In genomic region chr6:90274481-90275030, GRCh38 we compare ENCODE assay signal across 8 cellular contexts. TPM values are rescaled to one million over a fixed set of nuclear protein-coding genes. Genes with fewer than 3 reads are reported as not detected.
DNase-seq lines count a peak whose midpoint lies in the region; ATAC-seq, FAIRE-seq and TF ChIP-seq lines count a peak whose summit lies in the region.

No MANE protein-coding gene starts in this region.

- no peak overlapping the region for H2BK20ac ChIP-seq in H1 (ENCODE audit: low read length)

- H3K79me2 ChIP-seq in H1 (ENCODE audit: control insufficient read depth in 1 of 2, insufficient read depth in 2 of 2, low read length in 2 of 2), result no peaks in the 10 kb centered on the region

- no peak overlapping the region for H3K56ac ChIP-seq in H1 (replicated peaks; ENCODE audit: insufficient read length, low read depth, low read length)

- TF ChIP-seq CTCF in H1 (IDR thresholded peaks at IDR 0.05; ENCODE audit: control extremely low read depth in 1 of 3, insufficient read depth in 1 of 3, low read depth in 1 of 3, low read length in 3 of 3), result peak in 2 of 3 experiments; percentile 22 to 50; a peak in 3 of 4 replicates
- TF ChIP-seq CTCF in coronary artery (IDR thresholded peaks at IDR 0.05), result no peak

- H3K27me3 ChIP-seq in H1 (replicated peaks in 1 of 4; ENCODE audit: control insufficient read depth in 3 of 4, extremely low read depth in 1 of 4, insufficient read depth in 3 of 4, low read length in 3 of 4), result no peaks in the 10 kb centered on the region

- no peaks in the 10 kb centered on the region for H4K20me1 ChIP-seq in H1 (replicated peaks in 1 of 2; ENCODE audit: control insufficient read depth in 1 of 2, insufficient read depth in 2 of 2, low read length in 2 of 2)

- H3K4me3 ChIP-seq in H1 (ENCODE audit: extremely low read depth in 1 of 4, insufficient read depth in 2 of 4, low read depth in 3 of 4, low read length in 4 of 4), result no peak overlapping the region
- H3K4me3 ChIP-seq in coronary artery, result no peak overlapping the region

- H3K18ac ChIP-seq in H1 (ENCODE audit: extremely low read depth, low read length), result no peak overlapping the region

- H3K9me3 ChIP-seq in H1 (ENCODE audit: insufficient read depth in 2 of 2, low read depth in 1 of 2, low read length in 1 of 2), result no peaks in the 10 kb centered on the region; a peak in 1 of 4 replicates

- H3K27ac ChIP-seq in H1 (ENCODE audit: low read depth, low read length), result no peak overlapping the region
- no peak overlapping the region for H3K27ac ChIP-seq in coronary artery

- 89% methylated on average over 9 of the region's 9 CpGs; no CpG with 5 or more reads in 1 of the 2 experiments for WGBS in H1 (ENCODE audit: extremely low coverage in 1 of 2, insufficient coverage in 1 of 2, insufficient read length in 1 of 2, insufficient replicate concordance in 2 of 2, low coverage in 1 of 2, low lambda C conversion rate in 2 of 2, missing lambda C conversion rate in 1 of 2), 2 experiments

- H3K14ac ChIP-seq in H1 (ENCODE audit: insufficient read length), result no peak overlapping the region

- H3K23ac ChIP-seq in H1 (ENCODE audit: insufficient read length), result no peak overlapping the region

- FAIRE-seq in H1 (lab: Jason Lieb, UNC), result peak; percentile 50

- DNase-seq in activated CD4-positive, alpha-beta T cell treated with anti-CD3 and anti-CD28 coated beads, Interleukin-2, amount 50 U/mL, for 1 hour, result peak; percentile 86
- no peak for DNase-seq in H1 (ENCODE audit: low read depth in 1 of 2, low spot score in 2 of 2)
- DNase-seq in stimulated activated CD8-positive, alpha-beta memory T cell treated with anti-CD3 and anti-CD28 coated beads, Interleukin-12 subunit alpha, Interleukin-12 subunit beta, amount 100 ng/mL, for 4 hours (ENCODE audit: low read depth), result peak; percentile 76
- DNase-seq in dedifferentiated amniotic fluid mesenchymal stem cell (ENCODE audit: extremely low spot score), result no peak
- DNase-seq in coronary artery (ENCODE audit: low spot score), result no peak

- no peaks in the 10 kb centered on the region for H3K36me3 ChIP-seq in H1 (ENCODE audit: control insufficient read depth in 2 of 4, insufficient read depth in 4 of 4, low read length in 3 of 4)

- no peak overlapping the region for H2BK15ac ChIP-seq in H1 (ENCODE audit: low read length)

- H2BK120ac ChIP-seq in H1 (replicated peaks; ENCODE audit: low read depth, low read length), result no peak overlapping the region

- no peak overlapping the region for H2AFZ ChIP-seq in H1 (ENCODE audit: low read length)

- no peak overlapping the region for H4K5ac ChIP-seq in H1 (ENCODE audit: insufficient read length, low read depth, low read length)

- ATAC-seq in GM19452 (IDR thresholded peaks at IDR 0.05; ENCODE audit: unreplicated experiment) (peak; percentile 72), HG02571 (IDR thresholded peaks at IDR 0.05; ENCODE audit: unreplicated experiment) (no peak), GM19035 (IDR thresholded peaks at IDR 0.05; ENCODE audit: unreplicated experiment) (no peak)

- H4K91ac ChIP-seq in H1 (replicated peaks; ENCODE audit: insufficient read length, low read length), result no peak overlapping the region

- H4K8ac ChIP-seq in H1 (ENCODE audit: extremely low read depth, insufficient read depth, low read length), result no peak overlapping the region

- no peak overlapping the region for H3K9ac ChIP-seq in H1 (replicated peaks in 1 of 4; ENCODE audit: extremely low read depth in 1 of 4, low read depth in 3 of 4, low read length in 3 of 4)

- H3K4me1 ChIP-seq in H1 (replicated peaks in 1 of 4; ENCODE audit: control insufficient read depth in 3 of 4, insufficient read depth in 4 of 4, low read length in 3 of 4), result peaks cover 0 to 3% (median 1%) of the 10 kb centered on the region in 4 experiments; a peak in 2 of 7 replicates

- H2BK5ac ChIP-seq in H1 (ENCODE audit: low read depth, low read length), result no peak overlapping the region

- CTCF ChIA-PET in H1 (lab: Charles Lee; ENCODE audit: partially characterized antibody), result interaction anchor here (0.8 to 4.0 kb wide), 12 partner anchors 11 to 333 kb away, joined by 3 to 27 read pairs (median 5); no protein-coding TSS in a partner anchor

- H3K4ac ChIP-seq in H1 (replicated peaks; ENCODE audit: insufficient read length, low read depth, low read length), result no peak overlapping the region

- TF ChIP-seq POLR2A in H1 (IDR thresholded peaks at IDR 0.05; ENCODE audit: control extremely low read depth in 1 of 2, low read depth in 2 of 2, low read length in 2 of 2), result no peak

- no peak for TF ChIP-seq EP300 in H1 (IDR thresholded peaks at IDR 0.05; ENCODE audit: borderline replicate concordance in 1 of 2, low read depth in 2 of 2, low read length in 2 of 2)

- POLR2A ChIA-PET in H1 (lab: Charles Lee; ENCODE audit: partially characterized antibody), result no interaction called here

- peak; percentile 39 to 50 for TF ChIP-seq RAD21 in H1 (IDR thresholded peaks at IDR 0.05 in 1 of 2, conservative IDR thresholded peaks at IDR 0.05 in 1 of 2; ENCODE audit: low read depth in 2 of 2, low read length in 2 of 2)

- H2BK12ac ChIP-seq in H1 (ENCODE audit: low read depth, low read length), result no peak overlapping the region

- no peaks in the 10 kb centered on the region for H3K23me2 ChIP-seq in H1 (ENCODE audit: low read depth, low read length)

- H2AK5ac ChIP-seq in H1 (ENCODE audit: low read depth, low read length), result no peak overlapping the region

- H3K4me2 ChIP-seq in H1 (ENCODE audit: insufficient read depth in 1 of 2, low read depth in 2 of 2, low read length in 2 of 2), result no peak overlapping the region

- H3K79me1 ChIP-seq in H1 (ENCODE audit: low read depth, low read length), result no peaks in the 10 kb centered on the region

TF ChIP-seq in H1, 55 proteins besides CTCF, POLR2A, EP300 and RAD21:
- TF ChIP-seq SP4 (IDR thresholded peaks at IDR 0.05; ENCODE audit: low read length) (no peak), CHD2 (IDR thresholded peaks at IDR 0.05; ENCODE audit: low read length) (no peak), PHF8 (conservative IDR thresholded peaks at IDR 0.05; ENCODE audit: low read depth, low read length) (no peak)

RNA-seq across cellular contexts. Expression of gene BACH2, which starts 22.1 kb away (rescaled TPM):
- total RNA-seq in H1 (2021; fragmentation: NEBNext Ultra II Directional; extraction: Animal tissue kit (Norgen Biotek cat#: 25700)), result 5.9 and 8.0 TPM in 2 replicates
- polyA plus RNA-seq in H1 (2011; rRNA removed), result 1.8 and 1.9 TPM in 2 replicates
- 1.6 TPM for polyA plus RNA-seq in H1 (2011; cell fraction: cytosol; rRNA removed)
- 3.7 TPM for polyA plus RNA-seq in H1 (2011; cell fraction: nucleus; rRNA removed)
- polyA plus RNA-seq in H1 (2012, experiment 1 of 2), result 1.8 to 3.4 TPM (median 2.7 TPM) in 4 replicates
- 0.37 TPM for polyA plus RNA-seq in H1 (2012, experiment 2 of 2)
- polyA plus RNA-seq in H1 (2013, experiment 1 of 2), result 1.2 TPM
- polyA plus RNA-seq in H1 (2013, experiment 2 of 2), result 0.88 TPM
- polyA minus RNA-seq in H1 (2011; rRNA and poly(A)+ RNA removed), result 6.7 and 10.3 TPM in 2 replicates
- polyA minus RNA-seq in H1 (2011; cell fraction: cytosol; rRNA and poly(A)+ RNA removed), result 2.6 TPM
- 23.8 TPM for polyA minus RNA-seq in H1 (2011; cell fraction: nucleus; rRNA and poly(A)+ RNA removed)

Comparison
In these comparisons a context has a peak if more than half of its experiments do, and no peak if none do; other contexts are left out.
1. DNase-seq: peak in activated CD4-positive, alpha-beta T cell treated with anti-CD3 and anti-CD28 coated beads, Interleukin-2, amount 50 U/mL, for 1 hour (single experiment) and stimulated activated CD8-positive, alpha-beta memory T cell treated with anti-CD3 and anti-CD28 coated beads, Interleukin-12 subunit alpha, Interleukin-12 subunit beta, amount 100 ng/mL, for 4 hours (single experiment); none in H1 (0 of 2), dedifferentiated amniotic fluid mesenchymal stem cell (single experiment) and coronary artery (single experiment).